In genomic region chr13:48001127-48001881, GRCh38 we compare ENCODE assay signal across 8 cellular contexts. TPM values are rescaled to one million over a fixed set of nuclear protein-coding genes. Genes with fewer than 3 reads are reported as not detected.
DNase-seq lines count a peak whose midpoint lies in the region; ATAC-seq, FAIRE-seq and TF ChIP-seq lines count a peak whose summit lies in the region.

Gene SUCLA2 (minus strand): TSS chr13:48001273. CDS start chr13:48001269, 4 bp downstream.

- POLR2A ChIA-PET in AG04449 (lab: Yijun Ruan, JAX): interaction anchor here (1.0 kb wide), 2 partner anchors 19 to 94 kb away, joined by 3 read pairs; partner anchors contain the start of gene MED4

- FAIRE-seq in small intestine (lab: Jason Lieb, UNC): no peak

- H3K36me3 ChIP-seq in WERI-Rb-1 (no peaks in the 10 kb centered on the region), breast epithelium (no peaks in the 10 kb centered on the region), small intestine (ENCODE audit: control insufficient read depth in 2 of 2, insufficient read depth in 2 of 2, low read length in 2 of 2) (no peaks in the 10 kb centered on the region)

- H3K4me3 ChIP-seq in AG04449 (ENCODE audit: low read depth, low read length) (peak within 1 kb of the TSS; percentile 95), WERI-Rb-1 (ENCODE audit: low read depth, low read length) (peak within 1 kb of the TSS; percentile 86), breast epithelium (peak within 1 kb of the TSS; percentile 92 to 99 (median 98)), small intestine (ENCODE audit: low read depth in 1 of 2, low read length in 2 of 2) (peak within 1 kb of the TSS; percentile 63 to 98)

- CTCF ChIA-PET in AG04449 (lab: Yijun Ruan, JAX): no interaction called here

- H3K4me1 ChIP-seq in breast epithelium (peaks cover 0 to 5% of the 10 kb centered on the region in 2 donors), small intestine (ENCODE audit: control insufficient read depth in 2 of 2, insufficient read depth in 1 of 2, low read depth in 1 of 2, low read length in 1 of 2) (peaks cover 2 to 4% of the 10 kb centered on the region in 2 donors)

- WGBS in small intestine, 3 donors: 3 to 7% (median 7%) methylated on average over 47 to 52 of the region's 52 CpGs

- peak; percentile 5 for DNase-seq in AG04449 (ENCODE audit: low read depth, low spot score)
- peak; percentile 81 for DNase-seq in NCI-H2196 (lab: John Stamatoyannopoulos, UW; ENCODE audit: unreplicated experiment)
- peak; percentile 79 for DNase-seq in WERI-Rb-1
- DNase-seq in breast epithelium (ENCODE audit: low spot score in 2 of 2): peak; percentile 80
- DNase-seq in iPS-NIHi11 (ENCODE audit: low spot score): peak; percentile 100
- peak; percentile 97 for DNase-seq in small intestine

- peak within 1 kb of the TSS; percentile 76 for H3K27ac ChIP-seq in WERI-Rb-1
- peak within 1 kb of the TSS; percentile 86 to 88 for H3K27ac ChIP-seq in breast epithelium
- H3K27ac ChIP-seq in small intestine (ENCODE audit: low read depth in 1 of 2, low read length in 1 of 2): peak within 1 kb of the TSS; percentile 75 to 86

- H3K9me3 ChIP-seq in WERI-Rb-1 (ENCODE audit: severe bottlenecking) (no peaks in the 10 kb centered on the region), breast epithelium (no peaks in the 10 kb centered on the region), small intestine (ENCODE audit: control insufficient read depth, low read depth) (no peaks in the 10 kb centered on the region)

- H3K27me3 ChIP-seq in WERI-Rb-1 (ENCODE audit: insufficient read depth, low read depth, severe bottlenecking) (no peaks in the 10 kb centered on the region), breast epithelium (no peaks in the 10 kb centered on the region), small intestine (ENCODE audit: control insufficient read depth in 2 of 2, insufficient read depth in 2 of 2, low read length in 2 of 2) (no peaks in the 10 kb centered on the region)

- peak; percentile 25 for TF ChIP-seq POLR2A in breast epithelium (IDR thresholded peaks at IDR 0.05)

- intact Hi-C loops in breast epithelium (cut with DNase I; ENCODE audit: low total_unique reads): loop anchor here (5.0 kb wide), 1 partner anchor 991 kb away; no protein-coding TSS in a partner anchor

- ATAC-seq in GM18870 (IDR thresholded peaks at IDR 0.05; ENCODE audit: unreplicated experiment) (peak; percentile 92), HG03108 (IDR thresholded peaks at IDR 0.05; ENCODE audit: unreplicated experiment) (peak; percentile 99)

- peak; percentile 1 for TF ChIP-seq CTCF in AG04449 (IDR thresholded peaks at IDR 0.05; ENCODE audit: insufficient read depth, low read length, missing control alignments)
- no peak for TF ChIP-seq CTCF in WERI-Rb-1 (IDR thresholded peaks at IDR 0.05; ENCODE audit: low read depth, low read length)
- TF ChIP-seq CTCF in breast epithelium (IDR thresholded peaks at IDR 0.05): no peak

RNA-seq across cellular contexts. Expression of gene SUCLA2, which starts in this region (rescaled TPM):
- 10 to 100 TPM; 42.3 to 75.4 (median 61.3) TPM for total RNA-seq in breast epithelium
- polyA plus RNA-seq in small intestine: 10 to 100 TPM; 57.8 to 91.2 (median 58.2) TPM

Comparison
In these comparisons a context has a peak if more than half of its experiments do, and no peak if none do; other contexts are left out.
1. Peak in every context shown above with its lines: DNase-seq, ATAC-seq, H3K4me3 ChIP-seq and H3K27ac ChIP-seq.
2. DNase-seq: peak in every context shown above with its lines; median percentile 100 in iPS-NIHi11; 97 in small intestine; 81 in NCI-H2196; 80 in breast epithelium; 79 in WERI-Rb-1; 5 in AG04449.